ENCODE assay signal across 16 cellular contexts in genomic region chr1:204370176-204370575, GRCh38. TPM values are rescaled to one million over a fixed set of nuclear protein-coding genes. Genes with fewer than 3 reads are reported as not detected.
"Had no signal": no experiment of that assay in that cellular context is flagged by ENCODE, and none has a peak within 500 bp of the region (broad histone marks: within the 10 kb centered on the region; RNA-seq: fewer than 3 reads in every experiment).

No MANE protein-coding gene starts in this region.

- DNase-seq: cortex of kidney; effector memory CD4-positive, alpha-beta T cell; immature natural killer cell; left cardiac atrium; left ventricle myocardium inferior; lower lobe of right lung; mesenchymal stem cell; psoas muscle; retina; right lobe of liver; stimulated activated CD4-positive, alpha-beta T cell treated with anti-CD3 and anti-CD28 coated beads, Interleukin-4, amount 100 ng/mL, for 1 hour; thyroid gland had no signal

- H3K27me3 ChIP-seq: right lobe of liver, thyroid gland had no signal

- H3K27ac ChIP-seq: left ventricle myocardium inferior, lower lobe of right lung, parathyroid adenoma, psoas muscle, right lobe of liver, thyroid gland had no signal

- H3K9me3 ChIP-seq: left ventricle myocardium inferior, lower lobe of right lung, psoas muscle, right lobe of liver, thyroid gland had no signal

- H3K4me3 ChIP-seq: left ventricle myocardium inferior, lower lobe of right lung, psoas muscle, right lobe of liver, thyroid gland had no signal

- H3K4me1 ChIP-seq: left ventricle myocardium inferior, lower lobe of right lung, parathyroid adenoma, psoas muscle, right lobe of liver, thyroid gland had no signal

- ATAC-seq: esophagus mucosa; left cardiac atrium; lower lobe of right lung; natural killer cell treated with Interleukin-12 subunit alpha and Interleukin-12 subunit beta and Interleukin-15 and Interleukin-18, amount 100 ng/mL, for 72 hours; psoas muscle; right lobe of liver; stimulated activated memory B cell treated with anti-CD40 and anti-IgM and Interleukin-4, amounts not matched to agents 10 μg/mL and 1 μg/mL and 100 μg/mL, for 72 hours had no signal

- H3K36me3 ChIP-seq: left ventricle myocardium inferior, lower lobe of right lung, right lobe of liver, thyroid gland had no signal

RNA-seq across cellular contexts. Expression of gene PLEKHA6, which starts 10.4 kb away (rescaled TPM):
- polyA plus RNA-seq: immature natural killer cell had no signal
